ENCODE assay signal across 30 cellular contexts in the genomic region with DNA sequence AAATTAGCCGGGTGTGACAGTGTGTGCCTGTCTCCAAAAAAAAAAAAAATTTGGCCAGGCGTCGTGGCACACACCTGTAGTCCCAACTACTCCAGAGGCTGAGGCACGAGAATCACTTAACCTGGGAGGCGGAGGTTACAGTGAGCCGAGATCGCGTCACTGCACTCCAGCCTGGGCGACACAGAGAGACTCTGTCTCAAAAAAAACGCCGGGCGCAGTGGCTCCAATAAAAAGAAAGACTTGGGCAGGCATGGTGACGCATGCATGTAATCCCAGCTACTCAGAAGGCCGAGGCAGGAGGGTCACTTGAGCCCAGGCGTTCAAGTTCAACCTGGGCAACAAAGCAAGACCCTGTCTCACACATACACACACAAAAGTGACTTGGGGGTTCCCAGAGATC. TPM values are rescaled to one million over a fixed set of nuclear protein-coding genes. Genes with fewer than 3 reads are reported as not detected.
DNase-seq lines count a peak whose midpoint lies in the region; ATAC-seq and TF ChIP-seq lines count a peak whose summit lies in the region.
"Had no signal": no experiment of that assay in that cellular context is flagged by ENCODE, and none has a peak within 500 bp of the region (broad histone marks: within the 10 kb centered on the region; RNA-seq: fewer than 3 reads in every experiment).

No MANE protein-coding gene starts in this region.

- POLR2A ChIA-PET in CD4-positive, alpha-beta T cell (lab: Charles Lee): no interaction called here

- no peak for TF ChIP-seq CTCF in CD4-positive, alpha-beta T cell (IDR thresholded peaks at IDR 0.05)
- TF ChIP-seq CTCF in VCaP (conservative IDR thresholded peaks at IDR 0.05): no peak

- H3K9me3 ChIP-seq in CD4-positive, alpha-beta T cell (ENCODE audit: control insufficient read depth, low read length): no peaks in the 10 kb centered on the region
- H3K9me3 ChIP-seq: adrenal gland, body of pancreas, left lung, pancreas, SK-N-SH, transverse colon had no signal

- H3K4me3 Mint-ChIP-seq in CD4-positive, alpha-beta T cell: peak overlapping the region; percentile 71
- H3K4me3 Mint-ChIP-seq: central memory CD8-positive, alpha-beta T cell; neural progenitor cell; stimulated activated effector memory CD8-positive, alpha-beta T cell treated with anti-CD3 and anti-CD28 coated beads, Interleukin-12 subunit alpha, Interleukin-12 subunit beta, amount 100 ng/mL, for 72 hours had no signal

- H3K9me3 Mint-ChIP-seq in CD4-positive, alpha-beta T cell: no peaks in the 10 kb centered on the region
- H3K9me3 Mint-ChIP-seq: CD4-positive, alpha-beta memory T cell; central memory CD8-positive, alpha-beta T cell; neural progenitor cell; stimulated activated effector memory CD8-positive, alpha-beta T cell treated with anti-CD3 and anti-CD28 coated beads, Interleukin-12 subunit alpha, Interleukin-12 subunit beta, amount 100 ng/mL, for 72 hours; T-helper 1 cell treated with Interleukin-12 subunit alpha and Interleukin-12 subunit beta and Interleukin-4 antibody, amounts not matched to agents 30 μg/mL and 1 μg/mL, for 36 hours had no signal

- no peaks in the 10 kb centered on the region for H3K27me3 Mint-ChIP-seq in CD4-positive, alpha-beta T cell
- H3K27me3 Mint-ChIP-seq: CD4-positive, alpha-beta memory T cell; central memory CD8-positive, alpha-beta T cell had no signal

- DNase-seq in CD4-positive, alpha-beta T cell: no peak
- no peak for DNase-seq in mucosa of gallbladder (ENCODE audit: low spot score)
- no peak for DNase-seq in iPS-NIHi7 (ENCODE audit: extremely low spot score)
- DNase-seq: activated naive CD4-positive, alpha-beta T cell treated with Interleukin-2 at 50 U/mL for 16 hours; AML-193; body of pancreas; CD4-positive, alpha-beta memory T cell; dermis blood vessel endothelial cell; glutamatergic neuron; Kasumi-1; left lung; mesendoderm; MV-4-11; NCI-H1436; NCI-H226; NCI-H526 treated with DMSO at 0.1 percent for 48 hours; NK-92 treated with Interleukin-12 subunit alpha and Interleukin-12 subunit beta, amount 100 ng/mL, for 24 hours; pancreas; PC-9; retina; SK-N-SH; transverse colon had no signal

- H3K4me1 Mint-ChIP-seq in CD4-positive, alpha-beta T cell (ENCODE audit: low read depth): peaks cover 66% of the 10 kb centered on the region

- no peak overlapping the region for H3K27ac ChIP-seq in CD4-positive, alpha-beta T cell (ENCODE audit: low read depth, low read length)
- 0 out of 2 replicates have a peak overlapping the region, but pooled peaks have one; percentile 99 for H3K27ac ChIP-seq in VCaP
- H3K27ac ChIP-seq: adrenal gland, body of pancreas, left lung, neural progenitor cell, pancreas, PC-9, transverse colon had no signal

- H3K27ac Mint-ChIP-seq in CD4-positive, alpha-beta T cell: no peak overlapping the region
- H3K27ac Mint-ChIP-seq: neural progenitor cell had no signal

- CTCF ChIA-PET in CD4-positive, alpha-beta T cell (lab: Charles Lee): interaction anchor here (1.2 kb wide), 1 partner anchor 53 kb away, joined by 3 read pairs; no protein-coding TSS in a partner anchor

- no peak for ATAC-seq in CD4-positive, alpha-beta T cell (ENCODE audit: poor library complexity)
- ATAC-seq: body of pancreas; esophagus mucosa; left lung; pancreas; Right ventricle myocardium inferior; stimulated activated effector memory CD8-positive, alpha-beta T cell treated with anti-CD3 and anti-CD28 coated beads, Interleukin-12 subunit alpha, Interleukin-12 subunit beta, amount 100 ng/mL, for 72 hours had no signal

- H3K27me3 ChIP-seq in CD4-positive, alpha-beta T cell (ENCODE audit: control insufficient read depth, insufficient read depth, low read length): no peaks in the 10 kb centered on the region
- H3K27me3 ChIP-seq: adrenal gland, body of pancreas, left lung, neural progenitor cell, pancreas, transverse colon had no signal

- intact Hi-C loops in CD4-positive, alpha-beta T cell (cut with DNase I, micrococcal nuclease): no loop called here

- H3K36me3 Mint-ChIP-seq in CD4-positive, alpha-beta T cell (ENCODE audit: low read depth): peaks cover 66% of the 10 kb centered on the region

RNA-seq across cellular contexts. Expression of a gene that starts 3.6 kb away (rescaled TPM):
- 10 to 100 TPM; 34.6 to 36.1 TPM for total RNA-seq in CD4-positive, alpha-beta T cell
- total RNA-seq in mucosa of gallbladder: 47.3 TPM

RNA-seq across cellular contexts. Expression of a gene that starts 7.7 kb away (rescaled TPM):
- 1 to 10 TPM; 5.6 to 5.8 TPM for total RNA-seq in CD4-positive, alpha-beta T cell
- 62.3 TPM for total RNA-seq in mucosa of gallbladder

RNA-seq across cellular contexts. Expression of a gene that starts 48.1 kb away (rescaled TPM):
- total RNA-seq in CD4-positive, alpha-beta T cell: 1 to 10 TPM; 8.8 to 9.7 TPM
- 33.4 TPM for total RNA-seq in mucosa of gallbladder

RNA-seq across cellular contexts. Expression of a gene that starts 58.4 kb away (rescaled TPM):
- total RNA-seq in CD4-positive, alpha-beta T cell: under 1 TPM; 0.14 to 0.56 TPM
- 3.6 TPM for total RNA-seq in mucosa of gallbladder
